In the genomic region with DNA sequence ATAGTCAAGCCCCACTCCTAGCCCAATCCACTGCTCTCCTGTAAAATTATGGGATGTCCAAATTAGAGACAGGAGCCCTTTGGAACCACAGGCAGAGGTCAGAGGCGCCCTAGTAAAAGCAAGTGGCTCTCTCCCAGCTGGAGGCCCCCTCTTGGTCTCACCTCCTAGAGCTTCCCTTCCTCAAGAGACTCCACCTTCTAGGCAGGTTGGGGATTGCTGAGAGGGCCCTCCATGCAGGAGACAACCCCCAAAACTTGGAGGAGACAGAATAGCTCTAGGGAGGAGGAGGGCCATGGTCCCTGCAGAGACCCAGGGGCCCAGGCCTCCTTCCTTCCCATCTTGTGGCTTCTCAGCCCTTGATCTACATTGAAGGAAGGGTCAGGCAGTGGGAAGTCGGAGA, we compare ENCODE assay signal across 2 cellular contexts.
TF ChIP-seq lines count a peak whose summit lies in the region.

No MANE protein-coding gene starts in this region.

TF ChIP-seq in GM23338, 12 proteins besides CTCF, POLR2A, EP300 and RAD21 (continued from another document):
- TF ChIP-seq, protein P1, sequence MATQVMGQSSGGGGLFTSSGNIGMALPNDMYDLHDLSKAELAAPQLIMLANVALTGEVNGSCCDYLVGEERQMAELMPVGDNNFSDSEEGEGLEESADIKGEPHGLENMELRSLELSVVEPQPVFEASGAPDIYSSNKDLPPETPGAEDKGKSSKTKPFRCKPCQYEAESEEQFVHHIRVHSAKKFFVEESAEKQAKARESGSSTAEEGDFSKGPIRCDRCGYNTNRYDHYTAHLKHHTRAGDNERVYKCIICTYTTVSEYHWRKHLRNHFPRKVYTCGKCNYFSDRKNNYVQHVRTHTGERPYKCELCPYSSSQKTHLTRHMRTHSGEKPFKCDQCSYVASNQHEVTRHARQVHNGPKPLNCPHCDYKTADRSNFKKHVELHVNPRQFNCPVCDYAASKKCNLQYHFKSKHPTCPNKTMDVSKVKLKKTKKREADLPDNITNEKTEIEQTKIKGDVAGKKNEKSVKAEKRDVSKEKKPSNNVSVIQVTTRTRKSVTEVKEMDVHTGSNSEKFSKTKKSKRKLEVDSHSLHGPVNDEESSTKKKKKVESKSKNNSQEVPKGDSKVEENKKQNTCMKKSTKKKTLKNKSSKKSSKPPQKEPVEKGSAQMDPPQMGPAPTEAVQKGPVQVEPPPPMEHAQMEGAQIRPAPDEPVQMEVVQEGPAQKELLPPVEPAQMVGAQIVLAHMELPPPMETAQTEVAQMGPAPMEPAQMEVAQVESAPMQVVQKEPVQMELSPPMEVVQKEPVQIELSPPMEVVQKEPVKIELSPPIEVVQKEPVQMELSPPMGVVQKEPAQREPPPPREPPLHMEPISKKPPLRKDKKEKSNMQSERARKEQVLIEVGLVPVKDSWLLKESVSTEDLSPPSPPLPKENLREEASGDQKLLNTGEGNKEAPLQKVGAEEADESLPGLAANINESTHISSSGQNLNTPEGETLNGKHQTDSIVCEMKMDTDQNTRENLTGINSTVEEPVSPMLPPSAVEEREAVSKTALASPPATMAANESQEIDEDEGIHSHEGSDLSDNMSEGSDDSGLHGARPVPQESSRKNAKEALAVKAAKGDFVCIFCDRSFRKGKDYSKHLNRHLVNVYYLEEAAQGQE (IDR thresholded peaks at IDR 0.05; ENCODE audit: unreplicated experiment) = no peak
- no peak for TF ChIP-seq STAT1 (IDR thresholded peaks at IDR 0.05; ENCODE audit: unreplicated experiment)
- no peak for TF ChIP-seq CREB1 (CRISPR knock-in tag; IDR thresholded peaks at IDR 0.05; ENCODE audit: low read depth)
- TF ChIP-seq JUNB (IDR thresholded peaks at IDR 0.05; ENCODE audit: unreplicated experiment) = no peak
- no peak for TF ChIP-seq EZH2phosphoT487 (IDR thresholded peaks at IDR 0.05; ENCODE audit: unreplicated experiment)
- TF ChIP-seq, protein P2, sequence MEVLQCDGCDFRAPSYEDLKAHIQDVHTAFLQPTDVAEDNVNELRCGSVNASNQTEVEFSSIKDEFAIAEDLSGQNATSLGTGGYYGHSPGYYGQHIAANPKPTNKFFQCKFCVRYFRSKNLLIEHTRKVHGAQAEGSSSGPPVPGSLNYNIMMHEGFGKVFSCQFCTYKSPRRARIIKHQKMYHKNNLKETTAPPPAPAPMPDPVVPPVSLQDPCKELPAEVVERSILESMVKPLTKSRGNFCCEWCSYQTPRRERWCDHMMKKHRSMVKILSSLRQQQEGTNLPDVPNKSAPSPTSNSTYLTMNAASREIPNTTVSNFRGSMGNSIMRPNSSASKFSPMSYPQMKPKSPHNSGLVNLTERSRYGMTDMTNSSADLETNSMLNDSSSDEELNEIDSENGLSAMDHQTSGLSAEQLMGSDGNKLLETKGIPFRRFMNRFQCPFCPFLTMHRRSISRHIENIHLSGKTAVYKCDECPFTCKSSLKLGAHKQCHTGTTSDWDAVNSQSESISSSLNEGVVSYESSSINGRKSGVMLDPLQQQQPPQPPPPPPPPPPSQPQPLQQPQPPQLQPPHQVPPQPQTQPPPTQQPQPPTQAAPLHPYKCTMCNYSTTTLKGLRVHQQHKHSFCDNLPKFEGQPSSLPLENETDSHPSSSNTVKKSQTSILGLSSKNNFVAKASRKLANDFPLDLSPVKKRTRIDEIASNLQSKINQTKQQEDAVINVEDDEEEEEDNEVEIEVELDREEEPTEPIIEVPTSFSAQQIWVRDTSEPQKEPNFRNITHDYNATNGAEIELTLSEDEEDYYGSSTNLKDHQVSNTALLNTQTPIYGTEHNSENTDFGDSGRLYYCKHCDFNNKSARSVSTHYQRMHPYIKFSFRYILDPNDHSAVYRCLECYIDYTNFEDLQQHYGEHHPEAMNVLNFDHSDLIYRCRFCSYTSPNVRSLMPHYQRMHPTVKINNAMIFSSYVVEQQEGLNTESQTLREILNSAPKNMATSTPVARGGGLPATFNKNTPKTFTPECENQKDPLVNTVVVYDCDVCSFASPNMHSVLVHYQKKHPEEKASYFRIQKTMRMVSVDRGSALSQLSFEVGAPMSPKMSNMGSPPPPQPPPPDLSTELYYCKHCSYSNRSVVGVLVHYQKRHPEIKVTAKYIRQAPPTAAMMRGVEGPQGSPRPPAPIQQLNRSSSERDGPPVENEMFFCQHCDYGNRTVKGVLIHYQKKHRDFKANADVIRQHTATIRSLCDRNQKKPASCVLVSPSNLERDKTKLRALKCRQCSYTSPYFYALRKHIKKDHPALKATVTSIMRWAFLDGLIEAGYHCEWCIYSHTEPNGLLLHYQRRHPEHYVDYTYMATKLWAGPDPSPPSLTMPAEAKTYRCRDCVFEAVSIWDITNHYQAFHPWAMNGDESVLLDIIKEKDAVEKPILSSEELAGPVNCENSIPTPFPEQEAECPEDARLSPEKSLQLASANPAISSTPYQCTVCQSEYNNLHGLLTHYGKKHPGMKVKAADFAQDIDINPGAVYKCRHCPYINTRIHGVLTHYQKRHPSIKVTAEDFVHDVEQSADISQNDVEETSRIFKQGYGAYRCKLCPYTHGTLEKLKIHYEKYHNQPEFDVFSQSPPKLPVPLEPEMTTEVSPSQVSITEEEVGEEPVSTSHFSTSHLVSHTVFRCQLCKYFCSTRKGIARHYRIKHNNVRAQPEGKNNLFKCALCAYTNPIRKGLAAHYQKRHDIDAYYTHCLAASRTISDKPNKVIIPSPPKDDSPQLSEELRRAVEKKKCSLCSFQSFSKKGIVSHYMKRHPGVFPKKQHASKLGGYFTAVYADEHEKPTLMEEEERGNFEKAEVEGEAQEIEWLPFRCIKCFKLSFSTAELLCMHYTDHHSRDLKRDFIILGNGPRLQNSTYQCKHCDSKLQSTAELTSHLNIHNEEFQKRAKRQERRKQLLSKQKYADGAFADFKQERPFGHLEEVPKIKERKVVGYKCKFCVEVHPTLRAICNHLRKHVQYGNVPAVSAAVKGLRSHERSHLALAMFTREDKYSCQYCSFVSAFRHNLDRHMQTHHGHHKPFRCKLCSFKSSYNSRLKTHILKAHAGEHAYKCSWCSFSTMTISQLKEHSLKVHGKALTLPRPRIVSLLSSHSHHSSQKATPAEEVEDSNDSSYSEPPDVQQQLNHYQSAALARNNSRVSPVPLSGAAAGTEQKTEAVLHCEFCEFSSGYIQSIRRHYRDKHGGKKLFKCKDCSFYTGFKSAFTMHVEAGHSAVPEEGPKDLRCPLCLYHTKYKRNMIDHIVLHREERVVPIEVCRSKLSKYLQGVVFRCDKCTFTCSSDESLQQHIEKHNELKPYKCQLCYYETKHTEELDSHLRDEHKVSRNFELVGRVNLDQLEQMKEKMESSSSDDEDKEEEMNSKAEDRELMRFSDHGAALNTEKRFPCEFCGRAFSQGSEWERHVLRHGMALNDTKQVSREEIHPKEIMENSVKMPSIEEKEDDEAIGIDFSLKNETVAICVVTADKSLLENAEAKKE (CRISPR knock-in tag; IDR thresholded peaks at IDR 0.05) = no peak
- no peak for TF ChIP-seq POLR2AphosphoS5 (IDR thresholded peaks at IDR 0.05; ENCODE audit: low read depth)
- TF ChIP-seq EZH2 (IDR thresholded peaks at IDR 0.05; ENCODE audit: low read depth, unreplicated experiment) = no peak
- TF ChIP-seq, protein P3, sequence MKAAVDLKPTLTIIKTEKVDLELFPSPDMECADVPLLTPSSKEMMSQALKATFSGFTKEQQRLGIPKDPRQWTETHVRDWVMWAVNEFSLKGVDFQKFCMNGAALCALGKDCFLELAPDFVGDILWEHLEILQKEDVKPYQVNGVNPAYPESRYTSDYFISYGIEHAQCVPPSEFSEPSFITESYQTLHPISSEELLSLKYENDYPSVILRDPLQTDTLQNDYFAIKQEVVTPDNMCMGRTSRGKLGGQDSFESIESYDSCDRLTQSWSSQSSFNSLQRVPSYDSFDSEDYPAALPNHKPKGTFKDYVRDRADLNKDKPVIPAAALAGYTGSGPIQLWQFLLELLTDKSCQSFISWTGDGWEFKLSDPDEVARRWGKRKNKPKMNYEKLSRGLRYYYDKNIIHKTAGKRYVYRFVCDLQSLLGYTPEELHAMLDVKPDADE (IDR thresholded peaks at IDR 0.05) = no peak
- TF ChIP-seq ZNF114 (CRISPR knock-in tag; IDR thresholded peaks at IDR 0.05) = no peak

TF ChIP-seq in HEK293, 187 proteins besides CTCF, POLR2A, EP300 and RAD21 (continued from another document):
- no peak for TF ChIP-seq ZNF19 (tag by site-specific recombination; IDR thresholded peaks at IDR 0.05; ENCODE audit: low read depth)
- TF ChIP-seq, protein P4, sequence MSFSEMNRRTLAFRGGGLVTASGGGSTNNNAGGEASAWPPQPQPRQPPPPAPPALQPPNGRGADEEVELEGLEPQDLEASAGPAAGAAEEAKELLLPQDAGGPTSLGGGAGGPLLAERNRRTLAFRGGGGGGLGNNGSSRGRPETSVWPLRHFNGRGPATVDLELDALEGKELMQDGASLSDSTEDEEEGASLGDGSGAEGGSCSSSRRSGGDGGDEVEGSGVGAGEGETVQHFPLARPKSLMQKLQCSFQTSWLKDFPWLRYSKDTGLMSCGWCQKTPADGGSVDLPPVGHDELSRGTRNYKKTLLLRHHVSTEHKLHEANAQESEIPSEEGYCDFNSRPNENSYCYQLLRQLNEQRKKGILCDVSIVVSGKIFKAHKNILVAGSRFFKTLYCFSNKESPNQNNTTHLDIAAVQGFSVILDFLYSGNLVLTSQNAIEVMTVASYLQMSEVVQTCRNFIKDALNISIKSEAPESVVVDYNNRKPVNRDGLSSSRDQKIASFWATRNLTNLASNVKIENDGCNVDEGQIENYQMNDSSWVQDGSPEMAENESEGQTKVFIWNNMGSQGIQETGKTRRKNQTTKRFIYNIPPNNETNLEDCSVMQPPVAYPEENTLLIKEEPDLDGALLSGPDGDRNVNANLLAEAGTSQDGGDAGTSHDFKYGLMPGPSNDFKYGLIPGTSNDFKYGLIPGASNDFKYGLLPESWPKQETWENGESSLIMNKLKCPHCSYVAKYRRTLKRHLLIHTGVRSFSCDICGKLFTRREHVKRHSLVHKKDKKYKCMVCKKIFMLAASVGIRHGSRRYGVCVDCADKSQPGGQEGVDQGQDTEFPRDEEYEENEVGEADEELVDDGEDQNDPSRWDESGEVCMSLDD (tag by site-specific recombination; IDR thresholded peaks at IDR 0.05) = no peak
- no peak for TF ChIP-seq ZNF146 (tag by site-specific recombination; IDR thresholded peaks at IDR 0.05)
- no peak for TF ChIP-seq ZNF747 (tag by site-specific recombination; IDR thresholded peaks at IDR 0.05)
- TF ChIP-seq ZSCAN23 (tag by site-specific recombination; IDR thresholded peaks at IDR 0.05) = no peak
- TF ChIP-seq ZNF221 (tag by site-specific recombination; IDR thresholded peaks at IDR 0.05; ENCODE audit: borderline replicate concordance) = no peak
- no peak for TF ChIP-seq ZNF114 (tag by site-specific recombination; IDR thresholded peaks at IDR 0.05)
- no peak for TF ChIP-seq ZNF529 (tag by site-specific recombination; IDR thresholded peaks at IDR 0.05; ENCODE audit: insufficient replicate concordance)
- no peak for TF ChIP-seq ZNF266 (tag by site-specific recombination; IDR thresholded peaks at IDR 0.05; ENCODE audit: low read depth)
